Comparison of ENCODE assay signal across 13 cellular contexts in genomic region chr9:131590449-131590848, GRCh38. TPM values are rescaled to one million over a fixed set of nuclear protein-coding genes. Genes with fewer than 3 reads are reported as not detected.
DNase-seq lines count a peak whose midpoint lies in the region; ATAC-seq, FAIRE-seq and TF ChIP-seq lines count a peak whose summit lies in the region.
"Had no signal": no experiment of that assay in that cellular context is flagged by ENCODE, and none has a peak within 500 bp of the region (broad histone marks: within the 10 kb centered on the region; RNA-seq: fewer than 3 reads in every experiment).

No MANE protein-coding gene starts in this region.

- no peaks in the 10 kb centered on the region for H3K27me3 Mint-ChIP-seq in activated CD8-positive, alpha-beta T cell treated with anti-CD3 and anti-CD28 coated beads, Interleukin-2, amount 10 ng/mL, durations not matched to agents 7 days and 5 days (ENCODE audit: low read depth)

- peak overlapping the region; percentile 23 for H3K4me3 Mint-ChIP-seq in activated CD8-positive, alpha-beta T cell treated with anti-CD3 and anti-CD28 coated beads, Interleukin-2, amount 10 ng/mL, durations not matched to agents 7 days and 5 days

- peaks cover 90% of the 10 kb centered on the region for H4K20me1 ChIP-seq in BLaER1

- H3K4me1 ChIP-seq in BLaER1: peaks cover 91% of the 10 kb centered on the region
- H3K4me1 ChIP-seq in lower lobe of right lung: peaks cover 4% of the 10 kb centered on the region
- H3K4me1 ChIP-seq in pancreas: no peaks in the 10 kb centered on the region

- H3K4me2 ChIP-seq in BLaER1: peak overlapping the region; percentile 73

- peaks cover 52% of the 10 kb centered on the region for H3K4me1 Mint-ChIP-seq in activated CD8-positive, alpha-beta T cell treated with anti-CD3 and anti-CD28 coated beads, Interleukin-2, amount 10 ng/mL, durations not matched to agents 7 days and 5 days (ENCODE audit: low read depth)

- H3K27ac ChIP-seq in BLaER1 (peak overlapping the region; percentile 28; the same call in 1 of the 2 replicates), lower lobe of right lung (no peak overlapping the region), pancreas (no peak overlapping the region)
- H3K27ac ChIP-seq: upper lobe of right lung had no signal

- peaks cover 53% of the 10 kb centered on the region for H3K36me3 ChIP-seq in BLaER1
- peaks cover 87% of the 10 kb centered on the region for H3K36me3 ChIP-seq in lower lobe of right lung
- H3K36me3 ChIP-seq in pancreas: peaks cover 4 to 51% (median 9%) of the 10 kb centered on the region in 3 donors

- H3K9me3 Mint-ChIP-seq in activated CD8-positive, alpha-beta T cell treated with anti-CD3 and anti-CD28 coated beads, Interleukin-2, amount 10 ng/mL, durations not matched to agents 7 days and 5 days (ENCODE audit: insufficient read depth): no peaks in the 10 kb centered on the region

- H3K4me3 ChIP-seq in BLaER1 (no peak overlapping the region), lower lobe of right lung (no peak overlapping the region), pancreas (no peak overlapping the region)
- H3K4me3 ChIP-seq: mucosa of descending colon, upper lobe of right lung had no signal

- peak overlapping the region; percentile 86 for H3K27ac Mint-ChIP-seq in activated CD8-positive, alpha-beta T cell treated with anti-CD3 and anti-CD28 coated beads, Interleukin-2, amount 10 ng/mL, durations not matched to agents 7 days and 5 days

- peak; percentile 72 for ATAC-seq in activated CD8-positive, alpha-beta T cell treated with anti-CD3 and anti-CD28 coated beads, Interleukin-2, amount 10 ng/mL, durations not matched to agents 7 days and 5 days
- ATAC-seq in lower lobe of right lung: peak; percentile 5 to 16
- no peak for ATAC-seq in pancreas

- intact Hi-C loops in lower lobe of right lung (cut with DNase I) (loop anchor here (5.0 kb wide), 1 partner anchor 152 kb away; the partner anchor contains the start of gene RAPGEF1), pancreas (cut with DNase I) (loop anchor here in 2 of 3 donors (2.0 kb wide), 2 partner anchors 148 to 150 kb away; partner anchors contain the start of gene RAPGEF1 (in 1 of the 2))

- peaks cover 44% of the 10 kb centered on the region for H3K36me3 Mint-ChIP-seq in activated CD8-positive, alpha-beta T cell treated with anti-CD3 and anti-CD28 coated beads, Interleukin-2, amount 10 ng/mL, durations not matched to agents 7 days and 5 days (ENCODE audit: low read depth)

- H3K9ac ChIP-seq in BLaER1: peak overlapping the region; percentile 7; the same call in 1 of the 2 replicates

- TF ChIP-seq POLR2A in GM15510 (IDR thresholded peaks at IDR 0.05; ENCODE audit: borderline replicate concordance, extremely low read depth, insufficient read length): peak; percentile 6

- FAIRE-seq in pancreas (lab: Jason Lieb, UNC) (no peak), D721Med (lab: Jason Lieb, UNC) (no peak)
- FAIRE-seq: kidney had no signal

- H3K27me3 ChIP-seq in BLaER1 (no peaks in the 10 kb centered on the region), lower lobe of right lung (ENCODE audit: low read depth) (no peaks in the 10 kb centered on the region), pancreas (no peaks in the 10 kb centered on the region)
- H3K27me3 ChIP-seq: upper lobe of right lung had no signal

- CTCF ChIA-PET in activated CD8-positive, alpha-beta T cell treated with anti-CD3 and anti-CD28 coated beads, Interleukin-2, amount 10 ng/mL, durations not matched to agents 7 days and 5 days (lab: Charles Lee): interaction anchor here (0.8 to 4.0 kb wide), 9 partner anchors 45 to 167 kb away, joined by 3 to 54 read pairs (median 7); partner anchors contain the start of gene RAPGEF1

- 87 to 92% methylated on average over 13 of the region's 13 CpGs for WGBS in pancreas, 2 donors

- H3K9me3 ChIP-seq in BLaER1 (no peaks in the 10 kb centered on the region), lower lobe of right lung (no peaks in the 10 kb centered on the region), pancreas (no peaks in the 10 kb centered on the region)
- H3K9me3 ChIP-seq: mucosa of descending colon, upper lobe of right lung had no signal

- POLR2A ChIA-PET in activated CD8-positive, alpha-beta T cell treated with anti-CD3 and anti-CD28 coated beads, Interleukin-2, amount 10 ng/mL, durations not matched to agents 7 days and 5 days (lab: Charles Lee): interaction anchor here (1.0 to 1.5 kb wide), 2 partner anchors 148 to 155 kb away, joined by 3 read pairs; no protein-coding TSS in a partner anchor

- TF ChIP-seq CTCF in lower lobe of right lung (IDR thresholded peaks at IDR 0.05): no peak
- TF ChIP-seq CTCF in pancreas (IDR thresholded peaks at IDR 0.05): no peak
- TF ChIP-seq CTCF in D721Med (IDR thresholded peaks at IDR 0.05; ENCODE audit: insufficient read depth, missing control alignments): no peak

- peak; percentile 70 for DNase-seq in activated CD8-positive, alpha-beta T cell treated with anti-CD3 and anti-CD28 coated beads, Interleukin-2, amount 10 ng/mL, durations not matched to agents 7 days and 5 days
- DNase-seq in lower lobe of right lung: no peak
- DNase-seq in pancreas: no peak
- DNase-seq in D721Med (ENCODE audit: insufficient read length, low spot score): no peak
- DNase-seq in NCI-H524 treated with DMSO at 0.1 percent for 48 hours (lab: John Stamatoyannopoulos, UW): no peak
- no peak for DNase-seq in NCI-H2227 treated with DMSO at 0.1 percent for 48 hours (lab: John Stamatoyannopoulos, UW)

RNA-seq across cellular contexts. Expression of gene PRRT1B, which starts 45.1 kb away (rescaled TPM):
- total RNA-seq in activated CD8-positive, alpha-beta T cell treated with anti-CD3 and anti-CD28 coated beads, Interleukin-2, amount 10 ng/mL, durations not matched to agents 7 days and 5 days: not detected
- total RNA-seq in lower lobe of right lung (6.3 TPM), pancreas (1 to 10 TPM; 2.3 to 4.1 (median 3.2) TPM)
- polyA plus RNA-seq in pancreas: 1 to 10 TPM; 2.5 to 5.0 TPM
- total RNA-seq: HT1080, PC-3 had no signal

RNA-seq across cellular contexts. Expression of gene UCK1, which starts 59.4 kb away (rescaled TPM):
- total RNA-seq in activated CD8-positive, alpha-beta T cell treated with anti-CD3 and anti-CD28 coated beads, Interleukin-2, amount 10 ng/mL, durations not matched to agents 7 days and 5 days: 10 to 100 TPM; 35.8 to 36.6 TPM
- total RNA-seq in lower lobe of right lung (25.9 TPM), pancreas (10 to 100 TPM; 11.2 to 18.7 (median 17.7) TPM)
- 10 to 100 TPM; 24.6 to 31.2 TPM for polyA plus RNA-seq in pancreas

Comparison
In these comparisons a context has a peak if more than half of its experiments do, and no peak if none do; other contexts are left out.
1. ATAC-seq: peak in activated CD8-positive, alpha-beta T cell treated with anti-CD3 and anti-CD28 coated beads, Interleukin-2, amount 10 ng/mL, durations not matched to agents 7 days and 5 days (single experiment) and lower lobe of right lung (2 of 2); none in pancreas (0 of 4).